10 cellular contexts compared by ENCODE assay signal in the genomic region with DNA sequence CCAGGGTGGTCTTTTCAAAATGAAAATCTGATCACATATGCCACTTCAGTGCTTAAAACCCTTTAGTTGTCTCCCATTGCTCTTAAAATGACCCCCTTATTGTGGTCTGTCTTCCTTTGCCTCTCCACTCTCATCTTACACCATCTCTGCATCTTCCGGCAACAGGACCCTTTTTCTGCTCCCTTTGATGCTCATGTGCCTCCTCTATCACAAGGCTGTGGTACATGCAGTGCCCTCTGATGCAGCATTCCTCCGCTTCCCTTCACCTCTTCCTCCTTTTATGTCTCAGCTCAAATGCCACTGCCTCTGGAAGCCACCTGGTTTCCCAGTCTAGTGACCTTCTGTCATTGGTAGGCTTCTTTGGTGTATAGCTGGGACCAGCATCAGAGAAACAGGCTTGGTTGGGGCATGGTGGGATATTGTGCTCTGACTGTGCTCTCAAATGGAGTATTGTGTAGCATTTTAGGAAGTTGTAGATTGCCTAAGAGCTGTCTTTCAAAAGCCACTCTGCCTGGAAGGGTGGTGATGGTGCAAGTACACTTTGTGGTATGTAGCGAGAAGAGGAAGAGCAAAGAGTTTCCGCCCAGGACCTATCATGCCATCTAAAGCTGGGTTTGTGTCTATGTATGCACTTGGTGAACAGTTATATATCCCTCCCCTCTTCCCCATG. TPM values are rescaled to one million over a fixed set of nuclear protein-coding genes. Genes with fewer than 3 reads are reported as not detected.
DNase-seq lines count a peak whose midpoint lies in the region; ATAC-seq lines count a peak whose summit lies in the region.
"Had no signal": no experiment of that assay in that cellular context is flagged by ENCODE, and none has a peak within 500 bp of the region (broad histone marks: within the 10 kb centered on the region; RNA-seq: fewer than 3 reads in every experiment).

No MANE protein-coding gene starts in this region.

- DNase-seq in activated T-cell treated with anti-CD3 and anti-CD28 coated beads, Interleukin-2, amount 50 U/mL, for 4 hours, result no peak
- DNase-seq in mucosa of gallbladder (ENCODE audit: low spot score) (peak; percentile 46), islet precursor cell (no peak), GM19238 (ENCODE audit: insufficient read length, low spot score) (no peak), NCI-H526 (lab: John Stamatoyannopoulos, UW) (no peak)
- no peak for DNase-seq in activated CD4-positive, CD25-positive, alpha-beta regulatory T cell (lab: John Stamatoyannopoulos, UW)
- DNase-seq: mesenchymal stem cell had no signal

- H3K36me3 ChIP-seq in BLaER1 treated with 17β-estradiol and CSF1 and Interleukin-3, amounts not matched to agents 10 nM and 100 nM, result peaks cover 0 to 18% (median 0%) of the 10 kb centered on the region in 11 experiments; a peak in 6 of 22 replicates

- peak overlapping the region; percentile 73 to 98 (median 96) for H3K27ac ChIP-seq in BLaER1 treated with 17β-estradiol and CSF1 and Interleukin-3, amounts not matched to agents 10 nM and 100 nM
- H3K27ac ChIP-seq: SK-N-MC had no signal

- H3K4me1 Mint-ChIP-seq in activated T-cell treated with anti-CD3 and anti-CD28 coated beads, Interleukin-2, amount 50 U/mL, for 4 hours (ENCODE audit: low read depth), result peaks cover 75% of the 10 kb centered on the region

- peak overlapping the region; percentile 52 to 97 (median 89) for H3K4me2 ChIP-seq in BLaER1 treated with 17β-estradiol and CSF1 and Interleukin-3, amounts not matched to agents 10 nM and 100 nM

- no peaks in the 10 kb centered on the region for H3K9me3 Mint-ChIP-seq in activated T-cell treated with anti-CD3 and anti-CD28 coated beads, Interleukin-2, amount 50 U/mL, for 4 hours

- H3K27me3 ChIP-seq in BLaER1 treated with 17β-estradiol and CSF1 and Interleukin-3, amounts not matched to agents 10 nM and 100 nM, result no peaks in the 10 kb centered on the region

- peak overlapping the region; percentile 16 for H3K4me3 Mint-ChIP-seq in activated T-cell treated with anti-CD3 and anti-CD28 coated beads, Interleukin-2, amount 50 U/mL, for 4 hours

- H3K9ac ChIP-seq in BLaER1 treated with 17β-estradiol and CSF1 and Interleukin-3, amounts not matched to agents 10 nM and 100 nM, result peak overlapping the region; percentile 44 to 87 (median 82)

- H3K4me1 ChIP-seq in BLaER1 treated with 17β-estradiol and CSF1 and Interleukin-3, amounts not matched to agents 10 nM and 100 nM, result peaks cover 62 to 98% (median 91%) of the 10 kb centered on the region in 10 experiments

- H3K27me3 Mint-ChIP-seq in activated T-cell treated with anti-CD3 and anti-CD28 coated beads, Interleukin-2, amount 50 U/mL, for 4 hours (ENCODE audit: low read depth), result no peaks in the 10 kb centered on the region

- 0 out of 22 replicates have a peak, but pooled peaks cover 0 to 4% (median 0%) of the 10 kb centered on the region in 11 experiments for H3K9me3 ChIP-seq in BLaER1 treated with 17β-estradiol and CSF1 and Interleukin-3, amounts not matched to agents 10 nM and 100 nM (replicated peaks in 1 of 11)

- H3K4me3 ChIP-seq in BLaER1 treated with 17β-estradiol and CSF1 and Interleukin-3, amounts not matched to agents 10 nM and 100 nM, result peak overlapping the region in 6 of 10 experiments; percentile 9 to 39 (median 13); a peak in 9 of 20 replicates
- H3K4me3 ChIP-seq: SK-N-MC had no signal

- peak; percentile 38 for ATAC-seq in HG03354 (IDR thresholded peaks at IDR 0.05; ENCODE audit: poor library complexity, severe bottlenecking, unreplicated experiment)
- no peak for ATAC-seq in activated T-cell treated with anti-CD3 and anti-CD28 coated beads, Interleukin-2, amount 50 U/mL, for 4 hours

- no peaks in the 10 kb centered on the region for H4K20me1 ChIP-seq in BLaER1 treated with 17β-estradiol and CSF1 and Interleukin-3, amounts not matched to agents 10 nM and 100 nM

- H3K36me3 Mint-ChIP-seq in activated T-cell treated with anti-CD3 and anti-CD28 coated beads, Interleukin-2, amount 50 U/mL, for 4 hours (ENCODE audit: insufficient read depth), result no peaks in the 10 kb centered on the region

RNA-seq across cellular contexts. Expression of gene ARHGAP26, which starts 28.1 kb away (rescaled TPM):
- total RNA-seq in activated T-cell treated with anti-CD3 and anti-CD28 coated beads, Interleukin-2, amount 50 U/mL, for 4 hours, result 10 to 100 TPM in 1 of 3 donors, 1 to 10 TPM in 2; 9.1 to 11.7 (median 9.7) TPM
- 60.3 TPM for total RNA-seq in mucosa of gallbladder
